23 cellular contexts compared by ENCODE assay signal in the genomic region with DNA sequence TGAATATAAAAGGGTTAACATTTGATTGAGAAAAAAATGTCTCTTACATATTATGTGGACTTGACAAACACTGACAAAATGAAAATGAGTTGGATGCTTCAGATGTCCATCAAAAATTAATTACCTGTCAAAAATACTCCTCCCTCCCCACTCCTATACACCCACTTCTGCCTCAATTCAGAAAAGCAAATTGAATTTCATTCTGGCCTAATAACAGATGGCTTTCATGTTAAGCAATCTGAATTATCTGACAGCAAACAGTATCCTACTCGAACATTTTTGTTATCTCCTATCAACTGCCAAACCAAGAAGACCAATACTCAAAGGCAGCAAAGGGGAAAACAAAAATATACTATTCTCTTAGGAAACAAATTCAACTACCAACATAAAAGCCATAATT.
"Had no signal": no experiment of that assay in that cellular context is flagged by ENCODE, and none has a peak within 500 bp of the region (broad histone marks: within the 10 kb centered on the region; RNA-seq: fewer than 3 reads in every experiment).

No MANE protein-coding gene starts in this region.

- ATAC-seq: K562, Panc1, PC-3 had no signal

- H3K4me3 ChIP-seq: K562 had no signal

- FAIRE-seq: HTR-8/SVneo, K562 had no signal

- H3K27ac ChIP-seq: HL-60, KMS-11, RWPE1 had no signal

- DNase-seq: Kasumi-1, MM.1S, NCI-H1092 treated with DMSO at 0.1 percent for 48 hours, NCI-H1436, NCI-H187, NCI-H2029, NCI-H2081 treated with DMSO at 0.1 percent for 48 hours, NCI-H2171, NCI-H226, NCI-H446, NCI-H510A, NCI-H524 treated with DMSO at 0.1 percent for 48 hours, NCI-H69, NCI-H774, PC-3, SHP77, SW 1271 had no signal

- H3K4me2 ChIP-seq: KMS-11 had no signal

- H3K9ac ChIP-seq: KMS-11 had no signal
